In the genomic region with DNA sequence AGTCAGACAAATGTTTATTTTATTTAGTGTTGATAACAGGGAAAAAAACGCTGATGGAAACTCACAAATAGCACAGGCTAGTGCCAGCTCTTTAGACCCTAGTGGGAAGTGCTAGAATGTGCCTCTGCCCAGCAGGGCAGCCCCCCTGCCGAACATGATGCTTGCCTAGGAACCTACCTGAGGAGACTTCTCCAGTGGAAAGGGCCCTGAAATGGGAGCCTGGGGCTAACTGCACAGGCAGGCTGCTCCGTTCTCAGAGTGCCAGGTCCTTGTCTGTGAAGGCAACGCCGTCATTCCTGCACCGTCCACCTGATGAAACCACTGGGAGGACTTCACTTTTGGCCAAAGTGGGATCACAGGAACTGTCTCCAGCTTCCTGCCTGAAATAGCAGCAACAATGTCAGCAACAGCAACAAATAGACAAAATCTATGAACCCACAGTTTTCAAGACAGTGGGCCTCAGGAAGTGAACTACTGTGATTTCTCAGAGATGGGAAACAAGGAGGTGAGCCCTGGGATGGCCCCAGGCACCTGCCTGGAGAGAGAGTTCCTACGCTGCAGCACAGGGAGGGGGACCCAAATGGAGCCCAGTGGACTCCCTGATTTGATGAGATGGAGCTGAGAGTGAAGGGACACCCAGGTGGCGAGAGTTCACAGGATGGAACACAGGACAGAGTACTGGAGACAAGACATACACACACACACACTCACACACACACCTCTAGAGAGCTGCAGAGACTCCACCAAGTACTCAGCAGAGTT, we compare ENCODE assay signal across 19 cellular contexts.
DNase-seq lines count a peak whose midpoint lies in the region; ATAC-seq and TF ChIP-seq lines count a peak whose summit lies in the region.
"Had no signal": no experiment of that assay in that cellular context is flagged by ENCODE, and none has a peak within 500 bp of the region (broad histone marks: within the 10 kb centered on the region; RNA-seq: fewer than 3 reads in every experiment).

No MANE protein-coding gene starts in this region.

- no peaks in the 10 kb centered on the region for H3K9me3 Mint-ChIP-seq in osteocyte (ENCODE audit: unreplicated experiment)
- H3K9me3 Mint-ChIP-seq: IgD-negative memory B cell had no signal

- peaks cover 4% of the 10 kb centered on the region for H3K4me1 ChIP-seq in fibroblast of lung (ENCODE audit: control insufficient read depth, extremely low read depth, insufficient read depth, low read length)
- peaks cover 0 to 3% of the 10 kb centered on the region in 2 donors for H3K4me1 ChIP-seq in aorta (ENCODE audit: control insufficient read depth in 1 of 2, insufficient read depth in 2 of 2, low read length in 2 of 2)
- H3K4me1 ChIP-seq: HAP-1 had no signal

- no peak overlapping the region for H3K4me2 ChIP-seq in fibroblast of lung (ENCODE audit: extremely low read depth, insufficient read depth, low read length)
- H3K4me2 ChIP-seq: BLaER1 had no signal

- H2AFZ ChIP-seq in fibroblast of lung (ENCODE audit: low read length): no peak overlapping the region

- H3K9ac ChIP-seq in fibroblast of lung (ENCODE audit: insufficient read depth, low read length): no peak overlapping the region
- H3K9ac ChIP-seq: BLaER1 had no signal

- peaks cover 18% of the 10 kb centered on the region for H3K27me3 Mint-ChIP-seq in osteocyte (ENCODE audit: unreplicated experiment)

- no peaks in the 10 kb centered on the region for H3K36me3 ChIP-seq in fibroblast of lung (ENCODE audit: control insufficient read depth, insufficient read depth, low read length)
- H3K36me3 ChIP-seq in aorta (ENCODE audit: control insufficient read depth in 1 of 2, insufficient read depth in 2 of 2, low read length in 1 of 2): no peaks in the 10 kb centered on the region
- H3K36me3 ChIP-seq: BLaER1, HAP-1 had no signal

- H3K27me3 ChIP-seq in fibroblast of lung (ENCODE audit: control insufficient read depth, insufficient read depth, low read length): peaks cover 3% of the 10 kb centered on the region
- H3K27me3 ChIP-seq in aorta (ENCODE audit: control insufficient read depth in 1 of 2, insufficient read depth in 2 of 2, low read length in 1 of 2): no peaks in the 10 kb centered on the region
- H3K27me3 ChIP-seq: BLaER1 had no signal

- no peak for TF ChIP-seq CTCF in fibroblast of lung (conservative IDR thresholded peaks at IDR 0.05 in 1 of 2, IDR thresholded peaks at IDR 0.05 in 1 of 2; ENCODE audit: low read depth in 1 of 2, low read length in 2 of 2)
- TF ChIP-seq CTCF in osteocyte (IDR thresholded peaks at IDR 0.05): no peak

- H3K4me3 Mint-ChIP-seq in osteocyte (ENCODE audit: unreplicated experiment): no peak overlapping the region
- H3K4me3 Mint-ChIP-seq: IgD-negative memory B cell had no signal

- H3K79me2 ChIP-seq in fibroblast of lung (ENCODE audit: control insufficient read depth, insufficient read depth, low read length): no peaks in the 10 kb centered on the region

- H3K9me3 ChIP-seq in fibroblast of lung (ENCODE audit: control insufficient read depth, insufficient read depth, low read depth, low read length) (no peaks in the 10 kb centered on the region), aorta (ENCODE audit: control insufficient read depth, low read length) (no peaks in the 10 kb centered on the region)
- H3K9me3 ChIP-seq: BLaER1, HAP-1 had no signal

- H3K36me3 Mint-ChIP-seq in osteocyte (ENCODE audit: unreplicated experiment): no peaks in the 10 kb centered on the region
- H3K36me3 Mint-ChIP-seq: IgD-negative memory B cell had no signal

- H3K4me3 ChIP-seq in fibroblast of lung (replicated peaks in 1 of 4; ENCODE audit: control extremely low read depth in 1 of 4, insufficient read depth in 1 of 4, low read depth in 3 of 4, low read length in 4 of 4): no peak overlapping the region
- no peak overlapping the region for H3K4me3 ChIP-seq in aorta (ENCODE audit: low read length in 2 of 2)
- H3K4me3 ChIP-seq: BLaER1, HAP-1 had no signal

- H3K4me1 Mint-ChIP-seq in osteocyte (ENCODE audit: unreplicated experiment): no peaks in the 10 kb centered on the region
- H3K4me1 Mint-ChIP-seq: IgD-negative memory B cell had no signal

- 55 to 64% methylated on average over 8 of the region's 8 CpGs for WGBS in aorta, 2 donors

- H3K27ac Mint-ChIP-seq in osteocyte (ENCODE audit: unreplicated experiment): no peak overlapping the region
- H3K27ac Mint-ChIP-seq: IgD-negative memory B cell had no signal

- H4K20me1 ChIP-seq in fibroblast of lung (ENCODE audit: control insufficient read depth, extremely low read depth, insufficient read depth, low read length): no peaks in the 10 kb centered on the region
- H4K20me1 ChIP-seq: BLaER1 had no signal

- H3K27ac ChIP-seq in fibroblast of lung (ENCODE audit: insufficient read depth, low read length): no peak overlapping the region
- H3K27ac ChIP-seq in aorta (ENCODE audit: low read depth in 1 of 2, low read length in 2 of 2): no peak overlapping the region
- H3K27ac ChIP-seq: 22Rv1, BLaER1, RWPE1 had no signal

- DNase-seq in NCI-H1694 treated with DMSO at 0.1 percent for 48 hours (lab: John Stamatoyannopoulos, UW) (peak; percentile 14), NCI-H1694 (lab: John Stamatoyannopoulos, UW) (no peak), fibroblast of lung (ENCODE audit: low read depth in 2 of 2) (peak; percentile 14 to 28), osteocyte (ENCODE audit: extremely low spot score, unreplicated experiment) (peak; percentile 82), aorta (peak; percentile 32 to 39), activated T-cell treated with anti-CD3 and anti-CD28 coated beads for 4 hours (no peak), OCI-M1 (lab: John Stamatoyannopoulos, UW) (no peak)
- DNase-seq: DMS 273 treated with DMSO at 0.1 percent for 48 hours; MV-4-11; NCI-H1417 treated with DMSO at 0.1 percent for 48 hours; NCI-H2081; NCI-H524 treated with DMSO at 0.1 percent for 48 hours; NK-92 treated with Interleukin-12 subunit alpha and Interleukin-12 subunit beta, amount 100 ng/mL, for 24 hours had no signal

- no peak for ATAC-seq in aorta (ENCODE audit: low FRiP score)
- ATAC-seq in HG03442 (IDR thresholded peaks at IDR 0.05; ENCODE audit: unreplicated experiment): no peak

- intact Hi-C loops in aorta (cut with DNase I): no loop called here

Comparison
In these comparisons a context has a peak if more than half of its experiments do, and no peak if none do; other contexts are left out.
1. DNase-seq: peak in NCI-H1694 treated with DMSO at 0.1 percent for 48 hours (single experiment), fibroblast of lung (2 of 2), osteocyte (single experiment) and aorta (2 of 2); none in NCI-H1694 (single experiment), activated T-cell treated with anti-CD3 and anti-CD28 coated beads for 4 hours (single experiment) and OCI-M1 (single experiment).